In the genomic region with DNA sequence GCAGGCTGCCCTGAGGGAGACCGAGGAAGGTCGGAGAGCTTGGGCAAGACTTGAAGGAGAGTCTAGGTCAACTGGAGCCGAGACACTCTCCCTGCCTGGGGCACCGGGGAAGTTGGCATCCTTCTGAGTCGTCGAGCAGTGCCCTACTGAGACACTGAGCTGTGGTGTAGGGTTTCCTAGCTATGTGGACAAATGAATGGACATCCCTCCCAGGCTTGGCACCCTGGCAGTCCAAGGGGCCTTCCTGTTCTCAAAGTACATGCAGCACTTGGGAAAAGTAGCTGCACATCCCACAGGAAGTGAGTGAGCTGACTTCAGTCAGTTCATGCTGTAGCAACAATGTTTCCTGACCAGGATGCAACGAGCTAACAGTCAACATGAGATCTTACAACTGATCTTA, we compare ENCODE assay signal across 28 cellular contexts. TPM values are rescaled to one million over a fixed set of nuclear protein-coding genes. Genes with fewer than 3 reads are reported as not detected.
A peak's percentile ranks its signal among the peaks of the same experiment; 100 is the strongest.
DNase-seq lines count a peak whose midpoint lies in the region; ATAC-seq, FAIRE-seq and TF ChIP-seq lines count a peak whose summit lies in the region.
"Had no signal": no experiment of that assay in that cellular context is flagged by ENCODE, and none has a peak within 500 bp of the region (broad histone marks: within the 10 kb centered on the region; RNA-seq: fewer than 3 reads in every experiment).

No MANE protein-coding gene starts in this region.

- WGBS in gastroesophageal sphincter (ENCODE audit: low coverage in 1 of 2), 2 donors, result 60 to 84% methylated on average over 2 to 4 of the region's 7 CpGs
- 71% methylated on average over 7 of the region's 7 CpGs for WGBS in suprapubic skin

- no peak overlapping the region for H3K4me3 Mint-ChIP-seq in activated T-cell treated with anti-CD3 and anti-CD28 coated beads, Interleukin-2, amount 50 U/mL, for 24 hours
- no peak overlapping the region for H3K4me3 Mint-ChIP-seq in activated T-cell treated with anti-CD3 and anti-CD28 coated beads, Interleukin-2, amount 50 U/mL, for 72 hours
- H3K4me3 Mint-ChIP-seq in astrocyte (ENCODE audit: unreplicated experiment), result no peak overlapping the region
- H3K4me3 Mint-ChIP-seq in naive thymus-derived CD4-positive, alpha-beta T cell, result no peak overlapping the region
- no peak overlapping the region for H3K4me3 Mint-ChIP-seq in CD8-positive, alpha-beta memory T cell
- H3K4me3 Mint-ChIP-seq: activated B cell treated with CpG ODN at 0.5 μM for 24 hours; activated naive CD8-positive, alpha-beta T cell treated with anti-CD3 and anti-CD28 coated beads, Interleukin-2, amount 10 ng/mL, durations not matched to agents 7 days and 5 days; neural crest cell had no signal

- no peak overlapping the region for H3K9ac ChIP-seq in astrocyte (ENCODE audit: low read length)

- H3K27me3 ChIP-seq in astrocyte (ENCODE audit: insufficient read depth, low read length), result no peaks in the 10 kb centered on the region
- no peaks in the 10 kb centered on the region for H3K27me3 ChIP-seq in gastroesophageal sphincter
- no peaks in the 10 kb centered on the region for H3K27me3 ChIP-seq in suprapubic skin
- H3K27me3 ChIP-seq in naive thymus-derived CD4-positive, alpha-beta T cell (ENCODE audit: control insufficient read depth in 2 of 2, insufficient read depth in 2 of 2, low read length in 2 of 2), result no peaks in the 10 kb centered on the region
- no peaks in the 10 kb centered on the region for H3K27me3 ChIP-seq in CD8-positive, alpha-beta memory T cell (ENCODE audit: insufficient read depth, low read length, poor library complexity, severe bottlenecking)
- H3K27me3 ChIP-seq: body of pancreas, foreskin keratinocyte had no signal

- no peak overlapping the region for H3K27ac Mint-ChIP-seq in activated T-cell treated with anti-CD3 and anti-CD28 coated beads, Interleukin-2, amount 50 U/mL, for 24 hours
- H3K27ac Mint-ChIP-seq in activated T-cell treated with anti-CD3 and anti-CD28 coated beads, Interleukin-2, amount 50 U/mL, for 72 hours, result no peak overlapping the region
- peak overlapping the region; percentile 53 for H3K27ac Mint-ChIP-seq in astrocyte (ENCODE audit: unreplicated experiment)
- H3K27ac Mint-ChIP-seq in naive thymus-derived CD4-positive, alpha-beta T cell, result no peak overlapping the region
- no peak overlapping the region for H3K27ac Mint-ChIP-seq in CD8-positive, alpha-beta memory T cell
- H3K27ac Mint-ChIP-seq: activated B cell treated with CpG ODN at 0.5 μM for 24 hours; activated naive CD8-positive, alpha-beta T cell treated with anti-CD3 and anti-CD28 coated beads, Interleukin-2, amount 10 ng/mL, durations not matched to agents 7 days and 5 days; progenitor cell of endocrine pancreas had no signal

- H3K4me1 ChIP-seq in astrocyte (ENCODE audit: insufficient read depth, low read length) (peaks cover 18% of the 10 kb centered on the region), gastroesophageal sphincter (peaks cover 7 to 56% (median 16%) of the 10 kb centered on the region in 3 donors), suprapubic skin (peaks cover 29% of the 10 kb centered on the region)
- no peaks in the 10 kb centered on the region for H3K4me1 ChIP-seq in naive thymus-derived CD4-positive, alpha-beta T cell (ENCODE audit: control insufficient read depth in 2 of 2, insufficient read depth in 2 of 2, low read length in 2 of 2)
- H3K4me1 ChIP-seq in CD8-positive, alpha-beta memory T cell (ENCODE audit: insufficient read depth, low read length), result no peaks in the 10 kb centered on the region
- H3K4me1 ChIP-seq: lower lobe of right lung had no signal

- no peaks in the 10 kb centered on the region for H4K20me1 ChIP-seq in astrocyte (ENCODE audit: insufficient read depth, low read length)

- no peak overlapping the region for H3K4me2 ChIP-seq in astrocyte (ENCODE audit: low read length)

- H3K4me1 Mint-ChIP-seq in activated T-cell treated with anti-CD3 and anti-CD28 coated beads, Interleukin-2, amount 50 U/mL, for 24 hours (ENCODE audit: low read depth), result no peaks in the 10 kb centered on the region
- no peaks in the 10 kb centered on the region for H3K4me1 Mint-ChIP-seq in activated T-cell treated with anti-CD3 and anti-CD28 coated beads, Interleukin-2, amount 50 U/mL, for 72 hours (ENCODE audit: low read depth)
- peaks cover 21% of the 10 kb centered on the region for H3K4me1 Mint-ChIP-seq in astrocyte (ENCODE audit: low read depth, unreplicated experiment)
- no peaks in the 10 kb centered on the region for H3K4me1 Mint-ChIP-seq in naive thymus-derived CD4-positive, alpha-beta T cell
- H3K4me1 Mint-ChIP-seq in CD8-positive, alpha-beta memory T cell, result no peaks in the 10 kb centered on the region
- H3K4me1 Mint-ChIP-seq: activated B cell treated with CpG ODN at 0.5 μM for 24 hours; activated naive CD8-positive, alpha-beta T cell treated with anti-CD3 and anti-CD28 coated beads, Interleukin-2, amount 10 ng/mL, durations not matched to agents 7 days and 5 days had no signal

- ATAC-seq in activated T-cell treated with anti-CD3 and anti-CD28 coated beads, Interleukin-2, amount 50 U/mL, for 72 hours (replicated peaks in 1 of 2), result no peak
- ATAC-seq in gastroesophageal sphincter (no peak), GM18498 (IDR thresholded peaks at IDR 0.05; ENCODE audit: unreplicated experiment) (no peak)
- ATAC-seq in naive thymus-derived CD4-positive, alpha-beta T cell, result no peak
- ATAC-seq: body of pancreas, foreskin keratinocyte, lower lobe of right lung had no signal

- intact Hi-C loops in naive thymus-derived CD4-positive, alpha-beta T cell (cut with micrococcal nuclease), result no loop called here

- TF ChIP-seq EP300 in gastroesophageal sphincter (IDR thresholded peaks at IDR 0.05), result no peak
- TF ChIP-seq EP300 in suprapubic skin (IDR thresholded peaks at IDR 0.05), result no peak

- H3K36me3 ChIP-seq in astrocyte (ENCODE audit: insufficient read depth, low read length) (no peaks in the 10 kb centered on the region), gastroesophageal sphincter (no peaks in the 10 kb centered on the region), suprapubic skin (no peaks in the 10 kb centered on the region)
- H3K36me3 ChIP-seq in naive thymus-derived CD4-positive, alpha-beta T cell (ENCODE audit: control insufficient read depth in 2 of 3, insufficient read depth in 3 of 3, low read length in 3 of 3), result no peaks in the 10 kb centered on the region
- no peaks in the 10 kb centered on the region for H3K36me3 ChIP-seq in CD8-positive, alpha-beta memory T cell (ENCODE audit: insufficient read depth, low read length)
- H3K36me3 ChIP-seq: lower lobe of right lung had no signal

- H3K4me3 ChIP-seq in astrocyte (ENCODE audit: insufficient read depth, low read depth, low read length) (no peak overlapping the region), gastroesophageal sphincter (no peak overlapping the region), suprapubic skin (no peak overlapping the region)
- H3K4me3 ChIP-seq in naive thymus-derived CD4-positive, alpha-beta T cell (ENCODE audit: low read length), result no peak overlapping the region
- H3K4me3 ChIP-seq in CD8-positive, alpha-beta memory T cell (ENCODE audit: low read length), result no peak overlapping the region
- H3K4me3 ChIP-seq: body of pancreas, lower lobe of right lung had no signal

- H3K9me3 ChIP-seq in astrocyte (ENCODE audit: insufficient read depth, low read depth, low read length) (no peaks in the 10 kb centered on the region), gastroesophageal sphincter (no peaks in the 10 kb centered on the region), suprapubic skin (no peaks in the 10 kb centered on the region)
- H3K9me3 ChIP-seq in naive thymus-derived CD4-positive, alpha-beta T cell (ENCODE audit: control insufficient read depth in 2 of 3, low read length in 3 of 3), result no peaks in the 10 kb centered on the region
- H3K9me3 ChIP-seq in CD8-positive, alpha-beta memory T cell (ENCODE audit: low read length), result no peaks in the 10 kb centered on the region
- H3K9me3 ChIP-seq: body of pancreas, lower lobe of right lung had no signal

- FAIRE-seq in astrocyte (lab: Jason Lieb, UNC), result no peak
- FAIRE-seq: H54, islet of Langerhans had no signal

- no peaks in the 10 kb centered on the region for H3K9me3 Mint-ChIP-seq in activated T-cell treated with anti-CD3 and anti-CD28 coated beads, Interleukin-2, amount 50 U/mL, for 24 hours
- no peaks in the 10 kb centered on the region for H3K9me3 Mint-ChIP-seq in activated T-cell treated with anti-CD3 and anti-CD28 coated beads, Interleukin-2, amount 50 U/mL, for 72 hours
- no peaks in the 10 kb centered on the region for H3K9me3 Mint-ChIP-seq in astrocyte (ENCODE audit: unreplicated experiment)
- no peaks in the 10 kb centered on the region for H3K9me3 Mint-ChIP-seq in naive thymus-derived CD4-positive, alpha-beta T cell
- no peaks in the 10 kb centered on the region for H3K9me3 Mint-ChIP-seq in CD8-positive, alpha-beta memory T cell
- H3K9me3 Mint-ChIP-seq: activated B cell treated with CpG ODN at 0.5 μM for 24 hours; activated naive CD8-positive, alpha-beta T cell treated with anti-CD3 and anti-CD28 coated beads, Interleukin-2, amount 10 ng/mL, durations not matched to agents 7 days and 5 days; neural crest cell had no signal

- H3K27ac ChIP-seq in astrocyte (ENCODE audit: low read depth, low read length), result no peak overlapping the region
- H3K27ac ChIP-seq in gastroesophageal sphincter, result peak overlapping the region in 3 of 4 donors; percentile 19 to 49 (median 23)
- no peak overlapping the region for H3K27ac ChIP-seq in suprapubic skin
- no peak overlapping the region for H3K27ac ChIP-seq in naive thymus-derived CD4-positive, alpha-beta T cell (ENCODE audit: low read depth, low read length)
- H3K27ac ChIP-seq in CD8-positive, alpha-beta memory T cell (ENCODE audit: low read depth, low read length), result no peak overlapping the region
- H3K27ac ChIP-seq: body of pancreas, foreskin keratinocyte, lower lobe of right lung had no signal

- no peak for TF ChIP-seq POLR2A in gastroesophageal sphincter (IDR thresholded peaks at IDR 0.05)
- no peak for TF ChIP-seq POLR2A in suprapubic skin (IDR thresholded peaks at IDR 0.05)

- POLR2A ChIA-PET in naive thymus-derived CD4-positive, alpha-beta T cell (lab: Charles Lee), result no interaction called here
- POLR2A ChIA-PET in CD8-positive, alpha-beta memory T cell (lab: Charles Lee), result no interaction called here

- CTCF ChIA-PET in naive thymus-derived CD4-positive, alpha-beta T cell (lab: Charles Lee), result interaction anchor here (0.7 kb wide), 1 partner anchor 72 kb away, joined by 5 read pairs; no protein-coding TSS in a partner anchor
- CTCF ChIA-PET in CD8-positive, alpha-beta memory T cell (lab: Charles Lee), result interaction anchor here (1.0 kb wide), 1 partner anchor 22 kb away, joined by 3 read pairs; no protein-coding TSS in a partner anchor

- H3K27me3 Mint-ChIP-seq in activated T-cell treated with anti-CD3 and anti-CD28 coated beads, Interleukin-2, amount 50 U/mL, for 24 hours, result peaks cover 10% of the 10 kb centered on the region
- peaks cover 20% of the 10 kb centered on the region for H3K27me3 Mint-ChIP-seq in activated T-cell treated with anti-CD3 and anti-CD28 coated beads, Interleukin-2, amount 50 U/mL, for 72 hours (ENCODE audit: low read depth)
- peaks cover 18% of the 10 kb centered on the region for H3K27me3 Mint-ChIP-seq in astrocyte (ENCODE audit: low read depth, unreplicated experiment)
- peaks cover 0 to 15% (median 5%) of the 10 kb centered on the region in 5 donors for H3K27me3 Mint-ChIP-seq in naive thymus-derived CD4-positive, alpha-beta T cell
- H3K27me3 Mint-ChIP-seq in CD8-positive, alpha-beta memory T cell, result peaks cover 7 to 20% of the 10 kb centered on the region in 2 donors

- no peaks in the 10 kb centered on the region for H3K79me2 ChIP-seq in astrocyte (ENCODE audit: insufficient read depth, low read length)

- H3K36me3 Mint-ChIP-seq in activated T-cell treated with anti-CD3 and anti-CD28 coated beads, Interleukin-2, amount 50 U/mL, for 24 hours (ENCODE audit: low read depth), result no peaks in the 10 kb centered on the region
- H3K36me3 Mint-ChIP-seq in activated T-cell treated with anti-CD3 and anti-CD28 coated beads, Interleukin-2, amount 50 U/mL, for 72 hours (ENCODE audit: insufficient read depth in 2 of 2), result no peaks in the 10 kb centered on the region
- no peaks in the 10 kb centered on the region for H3K36me3 Mint-ChIP-seq in astrocyte (ENCODE audit: low read depth, unreplicated experiment)
- H3K36me3 Mint-ChIP-seq in naive thymus-derived CD4-positive, alpha-beta T cell, result no peaks in the 10 kb centered on the region
- H3K36me3 Mint-ChIP-seq in CD8-positive, alpha-beta memory T cell, result no peaks in the 10 kb centered on the region
- H3K36me3 Mint-ChIP-seq: activated naive CD8-positive, alpha-beta T cell treated with anti-CD3 and anti-CD28 coated beads, Interleukin-2, amount 10 ng/mL, durations not matched to agents 7 days and 5 days had no signal

- peak; percentile 16 for DNase-seq in activated T-cell treated with anti-CD3 and anti-CD28 coated beads, Interleukin-2, amount 50 U/mL, for 24 hours
- DNase-seq in activated T-cell treated with anti-CD3 and anti-CD28 coated beads, Interleukin-2, amount 50 U/mL, for 72 hours, result no peak
- DNase-seq in astrocyte (ENCODE audit: low read depth) (no peak), suprapubic skin (ENCODE audit: low spot score in 2 of 2) (peak; percentile 43 to 49)
- DNase-seq in naive thymus-derived CD4-positive, alpha-beta T cell, result no peak
- DNase-seq in CD8-positive, alpha-beta memory T cell, result no peak
- DNase-seq: activated B cell treated with CpG ODN at 0.5 μM for 24 hours; activated CD4-positive, alpha-beta T cell treated with anti-CD3 and anti-CD28 coated beads, Interleukin-2, amount 50 U/mL, for 48 hours; activated CD8-positive, alpha-beta memory T cell treated with anti-CD3 and anti-CD28 coated beads, Interleukin-2, amount 50 U/mL, for 4 hours; activated naive CD8-positive, alpha-beta T cell treated with anti-CD3 and anti-CD28 coated beads, Interleukin-2, amount 10 ng/mL, durations not matched to agents 7 days and 5 days; effector CD8-positive, alpha-beta T cell; erythroblast; foreskin keratinocyte; Karpas-422; NCI-H1092 treated with DMSO at 0.1 percent for 48 hours; NCI-H2029; NCI-H446; OCI-M1; stimulated activated CD8-positive, alpha-beta memory T cell treated with anti-CD3 and anti-CD28 coated beads, Interleukin-4, amount 100 ng/mL, for 48 hours; trophoblast cell had no signal

- no peak for TF ChIP-seq CTCF in astrocyte (IDR thresholded peaks at IDR 0.05; ENCODE audit: insufficient read depth, low read depth, low read length)
- no peak for TF ChIP-seq CTCF in gastroesophageal sphincter (IDR thresholded peaks at IDR 0.05)
- TF ChIP-seq CTCF in suprapubic skin (IDR thresholded peaks at IDR 0.05), result no peak

- H2AFZ ChIP-seq in astrocyte (ENCODE audit: low read depth, low read length), result no peak overlapping the region

RNA-seq across cellular contexts. Expression of a gene that starts 57.2 kb away (rescaled TPM):
- 10 to 100 TPM; 11.0 to 14.9 TPM for total RNA-seq in activated T-cell treated with anti-CD3 and anti-CD28 coated beads, Interleukin-2, amount 50 U/mL, for 72 hours
- total RNA-seq in astrocyte, result 29.2 and 39.1 TPM in 2 replicates
- 100 to 1,000 TPM; 111 to 288 (median 215) TPM for total RNA-seq in gastroesophageal sphincter
- total RNA-seq in suprapubic skin, result 10 to 100 TPM; 28.1 to 39.1 (median 32.3) TPM
- 10 to 100 TPM; 15.5 to 30.7 (median 28.7) TPM for total RNA-seq in naive thymus-derived CD4-positive, alpha-beta T cell
- polyA plus RNA-seq in naive thymus-derived CD4-positive, alpha-beta T cell, result 1 to 10 TPM in 1 of 2 donors, under 1 TPM in 1; 0.97 to 2.0 TPM
- 1 to 10 TPM; 4.8 to 6.1 TPM for total RNA-seq in CD8-positive, alpha-beta memory T cell
- 1.1 TPM for polyA plus RNA-seq in CD8-positive, alpha-beta memory T cell

Comparison
In these comparisons a context has a peak if more than half of its experiments do, and no peak if none do; other contexts are left out.
1. DNase-seq: peak in activated T-cell treated with anti-CD3 and anti-CD28 coated beads, Interleukin-2, amount 50 U/mL, for 24 hours (single experiment) and suprapubic skin (2 of 2); none in activated T-cell treated with anti-CD3 and anti-CD28 coated beads, Interleukin-2, amount 50 U/mL, for 72 hours (0 of 2), astrocyte (single experiment), naive thymus-derived CD4-positive, alpha-beta T cell (0 of 9) and CD8-positive, alpha-beta memory T cell (0 of 5).
2. H3K27ac ChIP-seq: peak in gastroesophageal sphincter (3 of 4); none in astrocyte (single experiment), suprapubic skin (single experiment), naive thymus-derived CD4-positive, alpha-beta T cell (single experiment) and CD8-positive, alpha-beta memory T cell (single experiment).